In the genomic region with DNA sequence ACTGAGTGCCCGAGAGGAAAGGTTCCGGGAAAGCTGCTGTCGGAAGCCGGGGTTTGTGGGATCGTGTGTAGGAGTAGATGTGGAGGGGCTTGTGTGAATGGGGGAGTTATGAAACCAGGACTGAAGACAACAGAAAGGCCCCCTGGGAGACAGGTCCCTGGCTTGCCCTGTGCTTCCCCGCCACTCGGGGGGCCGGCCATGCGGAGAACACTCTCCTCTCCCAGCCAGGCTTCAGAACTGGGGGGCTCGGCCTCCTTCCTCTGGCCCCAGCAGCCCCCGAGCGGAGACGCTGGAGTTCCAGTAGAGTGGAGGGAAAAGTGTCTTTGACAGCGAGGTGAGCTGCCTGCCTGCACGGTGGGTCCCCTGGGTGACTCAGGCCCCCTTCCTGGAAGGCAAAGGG, we compare ENCODE assay signal across 1 cellular context.
TF ChIP-seq lines count a peak whose summit lies in the region.

No MANE protein-coding gene starts in this region.

TF ChIP-seq in GM23338, 12 proteins besides CTCF, POLR2A, EP300 and RAD21 (continued from another document):
- TF ChIP-seq ETS1 (IDR thresholded peaks at IDR 0.05) = no peak
